In the genomic region with DNA sequence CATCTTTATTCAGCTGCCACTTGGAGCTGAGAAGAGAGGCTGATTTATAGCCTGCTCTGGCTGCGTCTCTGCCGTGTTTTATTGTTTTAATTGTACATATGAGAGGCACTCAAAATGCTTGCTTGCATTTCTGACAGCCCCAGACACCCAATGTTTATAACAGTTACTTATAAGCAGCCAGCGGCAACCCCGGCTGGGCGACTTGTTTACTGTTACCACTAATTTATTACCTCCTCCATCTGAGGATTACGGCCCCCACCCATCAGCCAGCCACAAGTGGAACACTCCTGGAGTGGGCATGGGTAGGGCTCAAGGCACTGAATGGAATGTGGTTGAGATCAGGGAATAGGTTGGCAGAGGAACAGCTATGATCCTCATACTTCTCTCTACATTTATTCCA, we compare ENCODE assay signal across 1 cellular context.
TF ChIP-seq lines count a peak whose summit lies in the region.

No MANE protein-coding gene starts in this region.

TF ChIP-seq in HEK293, 187 proteins besides CTCF, POLR2A, EP300 and RAD21 (continued from another document and continues in another):
- TF ChIP-seq, protein P1, sequence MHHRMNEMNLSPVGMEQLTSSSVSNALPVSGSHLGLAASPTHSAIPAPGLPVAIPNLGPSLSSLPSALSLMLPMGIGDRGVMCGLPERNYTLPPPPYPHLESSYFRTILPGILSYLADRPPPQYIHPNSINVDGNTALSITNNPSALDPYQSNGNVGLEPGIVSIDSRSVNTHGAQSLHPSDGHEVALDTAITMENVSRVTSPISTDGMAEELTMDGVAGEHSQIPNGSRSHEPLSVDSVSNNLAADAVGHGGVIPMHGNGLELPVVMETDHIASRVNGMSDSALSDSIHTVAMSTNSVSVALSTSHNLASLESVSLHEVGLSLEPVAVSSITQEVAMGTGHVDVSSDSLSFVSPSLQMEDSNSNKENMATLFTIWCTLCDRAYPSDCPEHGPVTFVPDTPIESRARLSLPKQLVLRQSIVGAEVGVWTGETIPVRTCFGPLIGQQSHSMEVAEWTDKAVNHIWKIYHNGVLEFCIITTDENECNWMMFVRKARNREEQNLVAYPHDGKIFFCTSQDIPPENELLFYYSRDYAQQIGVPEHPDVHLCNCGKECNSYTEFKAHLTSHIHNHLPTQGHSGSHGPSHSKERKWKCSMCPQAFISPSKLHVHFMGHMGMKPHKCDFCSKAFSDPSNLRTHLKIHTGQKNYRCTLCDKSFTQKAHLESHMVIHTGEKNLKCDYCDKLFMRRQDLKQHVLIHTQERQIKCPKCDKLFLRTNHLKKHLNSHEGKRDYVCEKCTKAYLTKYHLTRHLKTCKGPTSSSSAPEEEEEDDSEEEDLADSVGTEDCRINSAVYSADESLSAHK (tag by site-specific recombination; IDR thresholded peaks at IDR 0.05): 0 out of 2 replicates have a peak, but pooled peaks have one; percentile 36
- TF ChIP-seq ZNF561 (tag by site-specific recombination; IDR thresholded peaks at IDR 0.05; ENCODE audit: borderline replicate concordance) (0 out of 2 replicates have a peak, but pooled peaks have one; percentile 78), SALL2 (tag by site-specific recombination; IDR thresholded peaks at IDR 0.05; ENCODE audit: borderline replicate concordance) (no peak), ZNF544 (tag by site-specific recombination; IDR thresholded peaks at IDR 0.05) (no peak), ZNF48 (tag by site-specific recombination; IDR thresholded peaks at IDR 0.05) (no peak), ZNF548 (tag by site-specific recombination; IDR thresholded peaks at IDR 0.05) (no peak), ZNF394 (tag by site-specific recombination; IDR thresholded peaks at IDR 0.05; ENCODE audit: borderline replicate concordance) (no peak), ZNF423 (tag by site-specific recombination; IDR thresholded peaks at IDR 0.05) (peak; percentile 54; the same call in 1 of the 2 replicates), ZEB2 (tag by site-specific recombination; IDR thresholded peaks at IDR 0.05) (peak; percentile 54; the same call in 1 of the 2 replicates), ZNF366 (tag by site-specific recombination; conservative IDR thresholded peaks at IDR 0.05) (no peak), TCF7L2 (IDR thresholded peaks at IDR 0.05; ENCODE audit: borderline replicate concordance, low read depth, low read length) (no peak), GLIS1 (tag by site-specific recombination; IDR thresholded peaks at IDR 0.05) (peak; percentile 38), ZSCAN5A (tag by site-specific recombination; IDR thresholded peaks at IDR 0.05) (no peak), ZNF623 (tag by site-specific recombination; IDR thresholded peaks at IDR 0.05) (no peak), ZBTB8A (tag by site-specific recombination; IDR thresholded peaks at IDR 0.05) (peak; percentile 45; the same call in 1 of the 2 replicates), ZNF114 (tag by site-specific recombination; IDR thresholded peaks at IDR 0.05) (no peak), ZNF660 (tag by site-specific recombination; IDR thresholded peaks at IDR 0.05) (no peak), ZNF707 (tag by site-specific recombination; IDR thresholded peaks at IDR 0.05) (no peak), ZNF596 (tag by site-specific recombination; IDR thresholded peaks at IDR 0.05) (peak; percentile 24; the same call in 1 of the 2 replicates), FEZF1 (tag by site-specific recombination; IDR thresholded peaks at IDR 0.05) (peak; percentile 87), ZSCAN4 (tag by site-specific recombination; IDR thresholded peaks at IDR 0.05) (no peak), ZNF555 (tag by site-specific recombination; conservative IDR thresholded peaks at IDR 0.05) (no peak), ZNF558 (tag by site-specific recombination; IDR thresholded peaks at IDR 0.05) (no peak), ZNF830 (tag by site-specific recombination; IDR thresholded peaks at IDR 0.05; ENCODE audit: low read depth) (no peak), BCL11A (tag by site-specific recombination; IDR thresholded peaks at IDR 0.05; ENCODE audit: low read depth) (no peak), ZNF639 (tag by site-specific recombination; IDR thresholded peaks at IDR 0.05) (no peak), PRDM10 (tag by site-specific recombination; IDR thresholded peaks at IDR 0.05) (peak; percentile 88), ZBTB7A (tag by site-specific recombination; IDR thresholded peaks at IDR 0.05; ENCODE audit: low read depth) (no peak), ZNF311 (tag by site-specific recombination; IDR thresholded peaks at IDR 0.05; ENCODE audit: borderline replicate concordance) (no peak), GFI1B (tag by site-specific recombination; IDR thresholded peaks at IDR 0.05) (no peak)
- TF ChIP-seq, protein P2, sequence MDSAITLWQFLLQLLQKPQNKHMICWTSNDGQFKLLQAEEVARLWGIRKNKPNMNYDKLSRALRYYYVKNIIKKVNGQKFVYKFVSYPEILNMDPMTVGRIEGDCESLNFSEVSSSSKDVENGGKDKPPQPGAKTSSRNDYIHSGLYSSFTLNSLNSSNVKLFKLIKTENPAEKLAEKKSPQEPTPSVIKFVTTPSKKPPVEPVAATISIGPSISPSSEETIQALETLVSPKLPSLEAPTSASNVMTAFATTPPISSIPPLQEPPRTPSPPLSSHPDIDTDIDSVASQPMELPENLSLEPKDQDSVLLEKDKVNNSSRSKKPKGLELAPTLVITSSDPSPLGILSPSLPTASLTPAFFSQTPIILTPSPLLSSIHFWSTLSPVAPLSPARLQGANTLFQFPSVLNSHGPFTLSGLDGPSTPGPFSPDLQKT (IDR thresholded peaks at IDR 0.05; ENCODE audit: borderline replicate concordance, low read depth, low read length): no peak
- TF ChIP-seq, protein P3, sequence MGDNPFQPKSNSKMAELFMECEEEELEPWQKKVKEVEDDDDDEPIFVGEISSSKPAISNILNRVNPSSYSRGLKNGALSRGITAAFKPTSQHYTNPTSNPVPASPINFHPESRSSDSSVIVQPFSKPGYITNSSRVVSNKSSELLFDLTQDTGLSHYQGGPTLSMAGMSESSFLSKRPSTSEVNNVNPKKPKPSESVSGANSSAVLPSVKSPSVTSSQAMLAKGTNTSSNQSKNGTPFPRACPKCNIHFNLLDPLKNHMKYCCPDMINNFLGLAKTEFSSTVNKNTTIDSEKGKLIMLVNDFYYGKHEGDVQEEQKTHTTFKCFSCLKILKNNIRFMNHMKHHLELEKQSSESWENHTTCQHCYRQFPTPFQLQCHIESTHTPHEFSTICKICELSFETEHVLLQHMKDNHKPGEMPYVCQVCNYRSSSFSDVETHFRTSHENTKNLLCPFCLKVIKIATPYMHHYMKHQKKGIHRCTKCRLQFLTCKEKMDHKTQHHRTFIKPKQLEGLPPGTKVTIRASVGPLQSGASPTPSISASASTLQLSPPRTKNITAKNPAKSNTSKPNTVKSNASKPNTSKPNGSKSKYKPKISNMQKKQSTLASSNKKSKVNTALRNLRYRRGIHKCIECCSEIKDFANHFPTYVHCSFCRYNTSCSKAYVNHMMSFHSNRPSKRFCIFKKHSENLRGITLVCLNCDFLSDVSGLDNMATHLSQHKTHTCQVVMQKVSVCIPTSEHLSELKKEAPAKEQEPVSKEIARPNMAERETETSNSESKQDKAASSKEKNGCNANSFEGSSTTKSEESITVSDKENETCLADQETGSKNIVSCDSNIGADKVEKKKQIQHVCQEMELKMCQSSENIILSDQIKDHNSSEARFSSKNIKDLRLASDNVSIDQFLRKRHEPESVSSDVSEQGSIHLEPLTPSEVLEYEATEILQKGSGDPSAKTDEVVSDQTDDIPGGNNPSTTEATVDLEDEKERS (tag by site-specific recombination; IDR thresholded peaks at IDR 0.05): no peak
- TF ChIP-seq, protein P4, sequence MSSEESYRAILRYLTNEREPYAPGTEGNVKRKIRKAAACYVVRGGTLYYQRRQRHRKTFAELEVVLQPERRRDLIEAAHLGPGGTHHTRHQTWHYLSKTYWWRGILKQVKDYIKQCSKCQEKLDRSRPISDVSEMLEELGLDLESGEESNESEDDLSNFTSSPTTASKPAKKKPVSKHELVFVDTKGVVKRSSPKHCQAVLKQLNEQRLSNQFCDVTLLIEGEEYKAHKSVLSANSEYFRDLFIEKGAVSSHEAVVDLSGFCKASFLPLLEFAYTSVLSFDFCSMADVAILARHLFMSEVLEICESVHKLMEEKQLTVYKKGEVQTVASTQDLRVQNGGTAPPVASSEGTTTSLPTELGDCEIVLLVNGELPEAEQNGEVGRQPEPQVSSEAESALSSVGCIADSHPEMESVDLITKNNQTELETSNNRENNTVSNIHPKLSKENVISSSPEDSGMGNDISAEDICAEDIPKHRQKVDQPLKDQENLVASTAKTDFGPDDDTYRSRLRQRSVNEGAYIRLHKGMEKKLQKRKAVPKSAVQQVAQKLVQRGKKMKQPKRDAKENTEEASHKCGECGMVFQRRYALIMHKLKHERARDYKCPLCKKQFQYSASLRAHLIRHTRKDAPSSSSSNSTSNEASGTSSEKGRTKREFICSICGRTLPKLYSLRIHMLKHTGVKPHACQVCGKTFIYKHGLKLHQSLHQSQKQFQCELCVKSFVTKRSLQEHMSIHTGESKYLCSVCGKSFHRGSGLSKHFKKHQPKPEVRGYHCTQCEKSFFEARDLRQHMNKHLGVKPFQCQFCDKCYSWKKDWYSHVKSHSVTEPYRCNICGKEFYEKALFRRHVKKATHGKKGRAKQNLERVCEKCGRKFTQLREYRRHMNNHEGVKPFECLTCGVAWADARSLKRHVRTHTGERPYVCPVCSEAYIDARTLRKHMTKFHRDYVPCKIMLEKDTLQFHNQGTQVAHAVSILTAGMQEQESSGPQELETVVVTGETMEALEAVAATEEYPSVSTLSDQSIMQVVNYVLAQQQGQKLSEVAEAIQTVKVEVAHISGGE (tag by site-specific recombination; conservative IDR thresholded peaks at IDR 0.05; ENCODE audit: low read depth): no peak
- TF ChIP-seq, protein P5, sequence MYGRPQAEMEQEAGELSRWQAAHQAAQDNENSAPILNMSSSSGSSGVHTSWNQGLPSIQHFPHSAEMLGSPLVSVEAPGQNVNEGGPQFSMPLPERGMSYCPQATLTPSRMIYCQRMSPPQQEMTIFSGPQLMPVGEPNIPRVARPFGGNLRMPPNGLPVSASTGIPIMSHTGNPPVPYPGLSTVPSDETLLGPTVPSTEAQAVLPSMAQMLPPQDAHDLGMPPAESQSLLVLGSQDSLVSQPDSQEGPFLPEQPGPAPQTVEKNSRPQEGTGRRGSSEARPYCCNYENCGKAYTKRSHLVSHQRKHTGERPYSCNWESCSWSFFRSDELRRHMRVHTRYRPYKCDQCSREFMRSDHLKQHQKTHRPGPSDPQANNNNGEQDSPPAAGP (tag by site-specific recombination; IDR thresholded peaks at IDR 0.05): no peak
- TF ChIP-seq, protein P6, sequence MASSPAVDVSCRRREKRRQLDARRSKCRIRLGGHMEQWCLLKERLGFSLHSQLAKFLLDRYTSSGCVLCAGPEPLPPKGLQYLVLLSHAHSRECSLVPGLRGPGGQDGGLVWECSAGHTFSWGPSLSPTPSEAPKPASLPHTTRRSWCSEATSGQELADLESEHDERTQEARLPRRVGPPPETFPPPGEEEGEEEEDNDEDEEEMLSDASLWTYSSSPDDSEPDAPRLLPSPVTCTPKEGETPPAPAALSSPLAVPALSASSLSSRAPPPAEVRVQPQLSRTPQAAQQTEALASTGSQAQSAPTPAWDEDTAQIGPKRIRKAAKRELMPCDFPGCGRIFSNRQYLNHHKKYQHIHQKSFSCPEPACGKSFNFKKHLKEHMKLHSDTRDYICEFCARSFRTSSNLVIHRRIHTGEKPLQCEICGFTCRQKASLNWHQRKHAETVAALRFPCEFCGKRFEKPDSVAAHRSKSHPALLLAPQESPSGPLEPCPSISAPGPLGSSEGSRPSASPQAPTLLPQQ (tag by site-specific recombination; IDR thresholded peaks at IDR 0.05): no peak
